Comparison of ENCODE assay signal across 10 cellular contexts in genomic region chr6:144434308-144434990, GRCh38.
A peak's percentile ranks its signal among the peaks of the same experiment; 100 is the strongest.
DNase-seq lines count a peak whose midpoint lies in the region; ATAC-seq and TF ChIP-seq lines count a peak whose summit lies in the region.
"Had no signal": no experiment of that assay in that cellular context is flagged by ENCODE, and none has a peak within 500 bp of the region (broad histone marks: within the 10 kb centered on the region; RNA-seq: fewer than 3 reads in every experiment).

No MANE protein-coding gene starts in this region.

- DNase-seq in CD8-positive, alpha-beta memory T cell = no peak
- DNase-seq in PC-9 (peak; percentile 39 to 52), epithelial cell of prostate (ENCODE audit: low read depth, low spot score) (peak; percentile 5), natural killer cell (no peak), prostate gland (ENCODE audit: low spot score) (no peak), SW480 (ENCODE audit: low spot score) (no peak), NCI-H146 treated with DMSO at 0.1 percent for 48 hours (lab: John Stamatoyannopoulos, UW; ENCODE audit: unreplicated experiment) (no peak), activated gamma-delta T cell treated with Interleukin-2 at 50 U/mL for 16 hours (no peak)
- DNase-seq: activated CD4-positive, alpha-beta T cell treated with anti-CD3 and anti-CD28 coated beads for 48 hours; colonic mucosa had no signal

- H3K27ac Mint-ChIP-seq in CD8-positive, alpha-beta memory T cell = peak overlapping the region in 7 of 8 donors; percentile 25 to 83 (median 64)
- peak overlapping the region; percentile 65 to 67 for H3K27ac Mint-ChIP-seq in natural killer cell

- H4K20me1 ChIP-seq in PC-9 (ENCODE audit: insufficient read depth) = no peaks in the 10 kb centered on the region

- no TSS peak for BruUV-seq in PC-9 (replicated peaks; lab: Mats Ljungman, UMichigan)

- no peak for TF ChIP-seq POLR2A in prostate gland (IDR thresholded peaks at IDR 0.05)

- ATAC-seq in natural killer cell = no peak

- no peaks in the 10 kb centered on the region for H3K27me3 Mint-ChIP-seq in CD8-positive, alpha-beta memory T cell
- no peaks in the 10 kb centered on the region for H3K27me3 Mint-ChIP-seq in natural killer cell (ENCODE audit: low read depth in 2 of 2)

- peaks cover 5% of the 10 kb centered on the region; the same call in 1 of the 2 replicates for H3F3A ChIP-seq in PC-9 (ENCODE audit: insufficient read depth, low read depth)

- 94% methylated on average over 6 of the region's 6 CpGs for WGBS in prostate gland

- POLR2A ChIA-PET in CD8-positive, alpha-beta memory T cell (lab: Charles Lee) = interaction anchor here (0.6 kb wide), 1 partner anchor 21 kb away, joined by 3 read pairs; no protein-coding TSS in a partner anchor
- POLR2A ChIA-PET in PC-9 (lab: Charles Lee; ENCODE audit: unreplicated experiment) = interaction anchor here (0.6 kb wide), 2 partner anchors 19 to 373 kb away, joined by 3 to 4 read pairs; no protein-coding TSS in a partner anchor

- H3K27me3 ChIP-seq in CD8-positive, alpha-beta memory T cell (ENCODE audit: insufficient read depth, low read length, poor library complexity, severe bottlenecking) = no peaks in the 10 kb centered on the region
- H3K27me3 ChIP-seq in PC-9 (ENCODE audit: insufficient read depth, low read depth) (no peaks in the 10 kb centered on the region), prostate gland (replicated peaks; ENCODE audit: insufficient read depth) (no peaks in the 10 kb centered on the region)
- H3K27me3 ChIP-seq: colonic mucosa had no signal

- no peaks in the 10 kb centered on the region for H3K9me2 ChIP-seq in PC-9 (ENCODE audit: insufficient read depth)

- H3K4me3 ChIP-seq in CD8-positive, alpha-beta memory T cell (ENCODE audit: low read length) = no peak overlapping the region
- H3K4me3 ChIP-seq in PC-9 (no peak overlapping the region), prostate gland (no peak overlapping the region)
- H3K4me3 ChIP-seq: colonic mucosa had no signal

- CTCF ChIA-PET in CD8-positive, alpha-beta memory T cell (lab: Charles Lee) = no interaction called here
- CTCF ChIA-PET in PC-9 (lab: Charles Lee) = interaction anchor here (1.1 kb wide), 1 partner anchor 370 kb away, joined by 3 read pairs; no protein-coding TSS in a partner anchor

- TF ChIP-seq CTCF in PC-9 (conservative IDR thresholded peaks at IDR 0.05) (no peak), natural killer cell (IDR thresholded peaks at IDR 0.05) (no peak), prostate gland (IDR thresholded peaks at IDR 0.05) (no peak)

- no peak overlapping the region for H3K4me3 Mint-ChIP-seq in CD8-positive, alpha-beta memory T cell
- H3K4me3 Mint-ChIP-seq in natural killer cell = no peak overlapping the region

- H3K4me1 Mint-ChIP-seq in CD8-positive, alpha-beta memory T cell = peaks cover 8 to 21% (median 8%) of the 10 kb centered on the region in 3 donors
- peaks cover 30 to 36% of the 10 kb centered on the region in 2 donors for H3K4me1 Mint-ChIP-seq in natural killer cell

- peaks cover 17 to 73% (median 40%) of the 10 kb centered on the region in 3 donors for H3K36me3 Mint-ChIP-seq in CD8-positive, alpha-beta memory T cell
- H3K36me3 Mint-ChIP-seq in natural killer cell = peaks cover 35% of the 10 kb centered on the region

- H3K4me1 ChIP-seq in CD8-positive, alpha-beta memory T cell (ENCODE audit: insufficient read depth, low read length) = no peaks in the 10 kb centered on the region
- H3K4me1 ChIP-seq in PC-9 (replicated peaks; ENCODE audit: insufficient read depth) (0 out of 2 replicates have a peak, but pooled peaks cover 3% of the 10 kb centered on the region), prostate gland (replicated peaks) (no peaks in the 10 kb centered on the region)
- H3K4me1 ChIP-seq: colonic mucosa had no signal

- no peaks in the 10 kb centered on the region for H3K9me3 Mint-ChIP-seq in CD8-positive, alpha-beta memory T cell
- H3K9me3 Mint-ChIP-seq in natural killer cell = no peaks in the 10 kb centered on the region

- intact Hi-C loops in PC-9 (cut with micrococcal nuclease; ENCODE audit: unreplicated experiment) (no loop called here), natural killer cell (cut with micrococcal nuclease) (no loop called here), prostate gland (cut with DNase I) (no loop called here)

- H3K27ac ChIP-seq in CD8-positive, alpha-beta memory T cell (ENCODE audit: low read depth, low read length) = no peak overlapping the region
- H3K27ac ChIP-seq in PC-9 = no peak overlapping the region
- no peak overlapping the region for H3K27ac ChIP-seq in epithelial cell of prostate
- no peak overlapping the region for H3K27ac ChIP-seq in prostate gland
- H3K27ac ChIP-seq: colonic mucosa had no signal

- no peak overlapping the region for H3K4me2 ChIP-seq in PC-9

- peaks cover 45% of the 10 kb centered on the region for H3K36me3 ChIP-seq in CD8-positive, alpha-beta memory T cell (ENCODE audit: insufficient read depth, low read length)
- H3K36me3 ChIP-seq in PC-9 (ENCODE audit: low read depth) (peaks cover 23% of the 10 kb centered on the region), prostate gland (no peaks in the 10 kb centered on the region)
- H3K36me3 ChIP-seq: colonic mucosa had no signal

- H3K9me3 ChIP-seq in CD8-positive, alpha-beta memory T cell (ENCODE audit: low read length) = no peaks in the 10 kb centered on the region
- H3K9me3 ChIP-seq in PC-9 (ENCODE audit: insufficient read depth, low read depth) (no peaks in the 10 kb centered on the region), prostate gland (no peaks in the 10 kb centered on the region)
- H3K9me3 ChIP-seq: colonic mucosa had no signal

- H2AFZ ChIP-seq in PC-9 = no peak overlapping the region

- no peaks in the 10 kb centered on the region for H3K79me2 ChIP-seq in PC-9 (ENCODE audit: low read depth)

Comparison
In these comparisons a context has a peak if more than half of its experiments do, and no peak if none do; other contexts are left out.
1. DNase-seq: peak in PC-9 (2 of 2) and epithelial cell of prostate (single experiment); none in CD8-positive, alpha-beta memory T cell (0 of 5), natural killer cell (single experiment), prostate gland (single experiment), SW480 (single experiment), NCI-H146 treated with DMSO at 0.1 percent for 48 hours (single experiment) and activated gamma-delta T cell treated with Interleukin-2 at 50 U/mL for 16 hours (single experiment).